Comparison of ENCODE assay signal across 1 cellular context in genomic region chr6:37202788-37203491, GRCh38.
TF ChIP-seq lines count a peak whose summit lies in the region.

No MANE protein-coding gene starts in this region.

TF ChIP-seq in HEK293, 187 proteins besides CTCF, POLR2A, EP300 and RAD21 (continues in another document):
- TF ChIP-seq ZNF24 (tag by site-specific recombination; IDR thresholded peaks at IDR 0.05), result no peak
- no peak for TF ChIP-seq ZBTB48 (tag by site-specific recombination; IDR thresholded peaks at IDR 0.05)
- no peak for TF ChIP-seq TCF7L2 (IDR thresholded peaks at IDR 0.05; ENCODE audit: borderline replicate concordance, low read depth, low read length)
- TF ChIP-seq ZNF354C (tag by site-specific recombination; IDR thresholded peaks at IDR 0.05; ENCODE audit: borderline replicate concordance, low read depth), result no peak
- no peak for TF ChIP-seq ZNF302 (tag by site-specific recombination; IDR thresholded peaks at IDR 0.05; ENCODE audit: low read depth)
- peak; percentile 38; the same call in 1 of the 2 replicates for TF ChIP-seq ZNF366 (tag by site-specific recombination; conservative IDR thresholded peaks at IDR 0.05)
- TF ChIP-seq ZNF530 (tag by site-specific recombination; IDR thresholded peaks at IDR 0.05; ENCODE audit: low read depth), result no peak
- no peak for TF ChIP-seq ZNF623 (tag by site-specific recombination; IDR thresholded peaks at IDR 0.05)
- no peak for TF ChIP-seq AEBP2 (tag by site-specific recombination; IDR thresholded peaks at IDR 0.05; ENCODE audit: borderline replicate concordance)
- 0 out of 2 replicates have a peak, but pooled peaks have one; percentile 15 for TF ChIP-seq KLF1 (tag by site-specific recombination; IDR thresholded peaks at IDR 0.05)
- TF ChIP-seq ZNF629 (tag by site-specific recombination; IDR thresholded peaks at IDR 0.05), result 0 out of 2 replicates have a peak, but pooled peaks have one; percentile 17
- TF ChIP-seq ZNF529 (tag by site-specific recombination; IDR thresholded peaks at IDR 0.05; ENCODE audit: insufficient replicate concordance), result no peak
- TF ChIP-seq BCL11A (tag by site-specific recombination; IDR thresholded peaks at IDR 0.05; ENCODE audit: low read depth), result 0 out of 2 replicates have a peak, but pooled peaks have one; percentile 20
- no peak for TF ChIP-seq ZNF555 (tag by site-specific recombination; conservative IDR thresholded peaks at IDR 0.05)
- no peak for TF ChIP-seq ZNF112 (tag by site-specific recombination; IDR thresholded peaks at IDR 0.05)
- TF ChIP-seq FEZF1 (tag by site-specific recombination; IDR thresholded peaks at IDR 0.05), result peak; percentile 47
- no peak for TF ChIP-seq ZNF521 (tag by site-specific recombination; IDR thresholded peaks at IDR 0.05)
- TF ChIP-seq ZNF544 (tag by site-specific recombination; IDR thresholded peaks at IDR 0.05), result no peak
- TF ChIP-seq ZNF2 (tag by site-specific recombination; IDR thresholded peaks at IDR 0.05), result no peak
- TF ChIP-seq ZSCAN4 (tag by site-specific recombination; IDR thresholded peaks at IDR 0.05), result no peak
- no peak for TF ChIP-seq ZNF707 (tag by site-specific recombination; IDR thresholded peaks at IDR 0.05)
- no peak for TF ChIP-seq ZNF274 (IDR thresholded peaks at IDR 0.05; ENCODE audit: low read length)
- TF ChIP-seq ZNF274 (tag by site-specific recombination; IDR thresholded peaks at IDR 0.05; ENCODE audit: borderline replicate concordance), result no peak
- no peak for TF ChIP-seq GFI1B (tag by site-specific recombination; IDR thresholded peaks at IDR 0.05)
- no peak for TF ChIP-seq ZBTB17 (tag by site-specific recombination; IDR thresholded peaks at IDR 0.05)
- TF ChIP-seq ZNF645 (tag by site-specific recombination; IDR thresholded peaks at IDR 0.05), result no peak
- TF ChIP-seq ZNF362 (tag by site-specific recombination; IDR thresholded peaks at IDR 0.05), result no peak
- TF ChIP-seq KLF10 (tag by site-specific recombination; IDR thresholded peaks at IDR 0.05), result no peak
- TF ChIP-seq, protein P1, sequence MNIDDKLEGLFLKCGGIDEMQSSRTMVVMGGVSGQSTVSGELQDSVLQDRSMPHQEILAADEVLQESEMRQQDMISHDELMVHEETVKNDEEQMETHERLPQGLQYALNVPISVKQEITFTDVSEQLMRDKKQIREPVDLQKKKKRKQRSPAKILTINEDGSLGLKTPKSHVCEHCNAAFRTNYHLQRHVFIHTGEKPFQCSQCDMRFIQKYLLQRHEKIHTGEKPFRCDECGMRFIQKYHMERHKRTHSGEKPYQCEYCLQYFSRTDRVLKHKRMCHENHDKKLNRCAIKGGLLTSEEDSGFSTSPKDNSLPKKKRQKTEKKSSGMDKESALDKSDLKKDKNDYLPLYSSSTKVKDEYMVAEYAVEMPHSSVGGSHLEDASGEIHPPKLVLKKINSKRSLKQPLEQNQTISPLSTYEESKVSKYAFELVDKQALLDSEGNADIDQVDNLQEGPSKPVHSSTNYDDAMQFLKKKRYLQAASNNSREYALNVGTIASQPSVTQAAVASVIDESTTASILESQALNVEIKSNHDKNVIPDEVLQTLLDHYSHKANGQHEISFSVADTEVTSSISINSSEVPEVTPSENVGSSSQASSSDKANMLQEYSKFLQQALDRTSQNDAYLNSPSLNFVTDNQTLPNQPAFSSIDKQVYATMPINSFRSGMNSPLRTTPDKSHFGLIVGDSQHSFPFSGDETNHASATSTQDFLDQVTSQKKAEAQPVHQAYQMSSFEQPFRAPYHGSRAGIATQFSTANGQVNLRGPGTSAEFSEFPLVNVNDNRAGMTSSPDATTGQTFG (tag by site-specific recombination; IDR thresholded peaks at IDR 0.05; ENCODE audit: borderline replicate concordance), result no peak
- no peak for TF ChIP-seq ZNF830 (tag by site-specific recombination; IDR thresholded peaks at IDR 0.05; ENCODE audit: low read depth)
- peak; percentile 29; the same call in 1 of the 2 replicates for TF ChIP-seq OVOL3 (tag by site-specific recombination; IDR thresholded peaks at IDR 0.05)
- TF ChIP-seq, protein P2, sequence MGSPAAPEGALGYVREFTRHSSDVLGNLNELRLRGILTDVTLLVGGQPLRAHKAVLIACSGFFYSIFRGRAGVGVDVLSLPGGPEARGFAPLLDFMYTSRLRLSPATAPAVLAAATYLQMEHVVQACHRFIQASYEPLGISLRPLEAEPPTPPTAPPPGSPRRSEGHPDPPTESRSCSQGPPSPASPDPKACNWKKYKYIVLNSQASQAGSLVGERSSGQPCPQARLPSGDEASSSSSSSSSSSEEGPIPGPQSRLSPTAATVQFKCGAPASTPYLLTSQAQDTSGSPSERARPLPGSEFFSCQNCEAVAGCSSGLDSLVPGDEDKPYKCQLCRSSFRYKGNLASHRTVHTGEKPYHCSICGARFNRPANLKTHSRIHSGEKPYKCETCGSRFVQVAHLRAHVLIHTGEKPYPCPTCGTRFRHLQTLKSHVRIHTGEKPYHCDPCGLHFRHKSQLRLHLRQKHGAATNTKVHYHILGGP (tag by site-specific recombination; IDR thresholded peaks at IDR 0.05), result 0 out of 2 replicates have a peak, but pooled peaks have one; percentile 22
- no peak for TF ChIP-seq ZNF10 (tag by site-specific recombination; IDR thresholded peaks at IDR 0.05)
- 0 out of 2 replicates have a peak, but pooled peaks have one; percentile 49 for TF ChIP-seq KLF8 (tag by site-specific recombination; IDR thresholded peaks at IDR 0.05)
- TF ChIP-seq ZNF223 (tag by site-specific recombination; IDR thresholded peaks at IDR 0.05), result no peak
- no peak for TF ChIP-seq MEIS1 (CRISPR knock-in tag; IDR thresholded peaks at IDR 0.05; ENCODE audit: borderline replicate concordance)
- no peak for TF ChIP-seq ZNF423 (tag by site-specific recombination; IDR thresholded peaks at IDR 0.05)
- no peak for TF ChIP-seq ZSCAN18 (tag by site-specific recombination; IDR thresholded peaks at IDR 0.05)
- no peak for TF ChIP-seq ZNF560 (tag by site-specific recombination; IDR thresholded peaks at IDR 0.05; ENCODE audit: borderline replicate concordance)
- no peak for TF ChIP-seq ZNF510 (tag by site-specific recombination; IDR thresholded peaks at IDR 0.05; ENCODE audit: insufficient replicate concordance)
- TF ChIP-seq, protein P3, sequence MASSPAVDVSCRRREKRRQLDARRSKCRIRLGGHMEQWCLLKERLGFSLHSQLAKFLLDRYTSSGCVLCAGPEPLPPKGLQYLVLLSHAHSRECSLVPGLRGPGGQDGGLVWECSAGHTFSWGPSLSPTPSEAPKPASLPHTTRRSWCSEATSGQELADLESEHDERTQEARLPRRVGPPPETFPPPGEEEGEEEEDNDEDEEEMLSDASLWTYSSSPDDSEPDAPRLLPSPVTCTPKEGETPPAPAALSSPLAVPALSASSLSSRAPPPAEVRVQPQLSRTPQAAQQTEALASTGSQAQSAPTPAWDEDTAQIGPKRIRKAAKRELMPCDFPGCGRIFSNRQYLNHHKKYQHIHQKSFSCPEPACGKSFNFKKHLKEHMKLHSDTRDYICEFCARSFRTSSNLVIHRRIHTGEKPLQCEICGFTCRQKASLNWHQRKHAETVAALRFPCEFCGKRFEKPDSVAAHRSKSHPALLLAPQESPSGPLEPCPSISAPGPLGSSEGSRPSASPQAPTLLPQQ (tag by site-specific recombination; IDR thresholded peaks at IDR 0.05), result peak; percentile 57; the same call in 1 of the 2 replicates
- no peak; the same call in 1 of the 2 replicates for TF ChIP-seq SP7 (tag by site-specific recombination; IDR thresholded peaks at IDR 0.05)
- TF ChIP-seq TRIM28 (IDR thresholded peaks at IDR 0.05; ENCODE audit: borderline replicate concordance, low read length), result no peak
- TF ChIP-seq, protein P4, sequence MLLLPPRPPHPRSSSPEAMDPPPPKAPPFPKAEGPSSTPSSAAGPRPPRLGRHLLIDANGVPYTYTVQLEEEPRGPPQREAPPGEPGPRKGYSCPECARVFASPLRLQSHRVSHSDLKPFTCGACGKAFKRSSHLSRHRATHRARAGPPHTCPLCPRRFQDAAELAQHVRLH (tag by site-specific recombination; IDR thresholded peaks at IDR 0.05), result no peak
- TF ChIP-seq ZNF266 (tag by site-specific recombination; IDR thresholded peaks at IDR 0.05; ENCODE audit: low read depth), result no peak
- TF ChIP-seq ZBTB1 (tag by site-specific recombination; IDR thresholded peaks at IDR 0.05), result no peak
- TF ChIP-seq KLF7 (tag by site-specific recombination; IDR thresholded peaks at IDR 0.05; ENCODE audit: borderline replicate concordance), result no peak
- no peak for TF ChIP-seq ZNF324 (tag by site-specific recombination; IDR thresholded peaks at IDR 0.05)
- TF ChIP-seq ZNF701 (tag by site-specific recombination; IDR thresholded peaks at IDR 0.05), result no peak
- no peak for TF ChIP-seq YY1 (tag by site-specific recombination; IDR thresholded peaks at IDR 0.05)
- TF ChIP-seq ZNF335 (tag by site-specific recombination; conservative IDR thresholded peaks at IDR 0.05), result peak; percentile 54
- no peak for TF ChIP-seq ZSCAN16 (tag by site-specific recombination; IDR thresholded peaks at IDR 0.05)
- no peak for TF ChIP-seq ZNF514 (tag by site-specific recombination; IDR thresholded peaks at IDR 0.05)
- TF ChIP-seq ZNF558 (tag by site-specific recombination; IDR thresholded peaks at IDR 0.05), result no peak
- no peak for TF ChIP-seq ZFHX2 (tag by site-specific recombination; conservative IDR thresholded peaks at IDR 0.05)
- TF ChIP-seq SETDB1 (IDR thresholded peaks at IDR 0.05; ENCODE audit: insufficient read length, low read length), result no peak
- no peak for TF ChIP-seq SCRT1 (tag by site-specific recombination; IDR thresholded peaks at IDR 0.05; ENCODE audit: borderline replicate concordance)
- TF ChIP-seq ZBTB20 (tag by site-specific recombination; IDR thresholded peaks at IDR 0.05), result no peak
- TF ChIP-seq ZBTB8A (tag by site-specific recombination; IDR thresholded peaks at IDR 0.05), result no peak
- TF ChIP-seq ZNF133 (tag by site-specific recombination; IDR thresholded peaks at IDR 0.05), result no peak
